ENCODE assay signal across 26 cellular contexts in genomic region chr12:3087758-3088157, GRCh38. TPM values are rescaled to one million over a fixed set of nuclear protein-coding genes. Genes with fewer than 3 reads are reported as not detected.
DNase-seq lines count a peak whose midpoint lies in the region; ATAC-seq and TF ChIP-seq lines count a peak whose summit lies in the region.
"Had no signal": no experiment of that assay in that cellular context is flagged by ENCODE, and none has a peak within 500 bp of the region (broad histone marks: within the 10 kb centered on the region; RNA-seq: fewer than 3 reads in every experiment).

No MANE protein-coding gene starts in this region.

- H3K9ac ChIP-seq in neuronal stem cell (ENCODE audit: low read depth, low read length, poor library complexity) = no peak overlapping the region
- H3K9ac ChIP-seq: KMS-11 had no signal

- H2BK15ac ChIP-seq in neuronal stem cell (ENCODE audit: low read length) = no peak overlapping the region

- no peak overlapping the region for H3K4ac ChIP-seq in neuronal stem cell (ENCODE audit: low read length)

- peak overlapping the region; percentile 41 for H3K14ac ChIP-seq in neuronal stem cell (ENCODE audit: low read length)

- in situ Hi-C loops in brain microvascular endothelial cell (cut with HindIII; ENCODE audit: low pct_ligation_motif_present, low sequenced_read_pairs) = no loop called here

- H3K36me3 ChIP-seq in esophagus squamous epithelium = peaks cover 0 to 34% (median 0%) of the 10 kb centered on the region in 3 donors
- peaks cover 2 to 4% of the 10 kb centered on the region in 2 donors for H3K36me3 ChIP-seq in neuronal stem cell (replicated peaks in 1 of 2; ENCODE audit: control insufficient read depth in 2 of 2, insufficient read depth in 2 of 2, low read length in 2 of 2)
- H3K36me3 ChIP-seq in brain microvascular endothelial cell (replicated peaks) = no peaks in the 10 kb centered on the region
- H3K36me3 ChIP-seq: HAP-1 had no signal

- H3K27ac ChIP-seq in esophagus squamous epithelium = peak overlapping the region in 3 of 4 donors; percentile 12 to 48 (median 36)
- no peak overlapping the region for H3K27ac ChIP-seq in neuronal stem cell (replicated peaks; ENCODE audit: low read length)
- no peak overlapping the region for H3K27ac ChIP-seq in brain microvascular endothelial cell
- H3K27ac ChIP-seq: HL-60, KMS-11, RWPE1 had no signal

- H3K4me2 ChIP-seq in neuronal stem cell (ENCODE audit: insufficient read depth, low read length, poor library complexity, severe bottlenecking) = no peak overlapping the region
- H3K4me2 ChIP-seq: GM23338, KMS-11 had no signal

- intact Hi-C loops in esophagus squamous epithelium (cut with DNase I) = no loop called here

- H4K91ac ChIP-seq in neuronal stem cell (ENCODE audit: low read depth, low read length, poor library complexity) = no peak overlapping the region

- H3K4me3 ChIP-seq in esophagus squamous epithelium (no peak overlapping the region), neuronal stem cell (ENCODE audit: low read length in 2 of 2) (no peak overlapping the region), brain microvascular endothelial cell (ENCODE audit: low read depth, low read length) (no peak overlapping the region)
- H3K4me3 ChIP-seq: GM23338, HAP-1 had no signal

- WGBS in esophagus squamous epithelium, 2 donors = 41 to 51% methylated on average over 4 to 5 of the region's 5 CpGs
- no CpG with 5 or more reads among the region's 5 CpGs for WGBS in neuronal stem cell (ENCODE audit: extremely low coverage in 2 of 2, insufficient read length in 2 of 2, insufficient replicate concordance in 1 of 2), 2 donors

- DNase-seq in NCI-H345 (lab: John Stamatoyannopoulos, UW) (peak; percentile 62), NCI-H69 (lab: John Stamatoyannopoulos, UW) (peak; percentile 79), esophagus squamous epithelium (lab: John Stamatoyannopoulos, UW) (no peak), neuronal stem cell (ENCODE audit: low spot score) (no peak), brain microvascular endothelial cell (no peak)
- no peak for DNase-seq in NK-92 treated with Interleukin-12 subunit alpha and Interleukin-12 subunit beta, amount 100 ng/mL, for 24 hours (lab: John Stamatoyannopoulos, UW)
- DNase-seq: C1 segment of cervical spinal cord; CD4-positive, alpha-beta memory T cell; COR-L47; DMS53; MM.1S; NCI-H1048; NCI-H1436; NCI-H187 treated with DMSO at 0.1 percent for 48 hours; NCI-H2171 treated with DMSO at 0.1 percent for 48 hours; NCI-H524 treated with DMSO at 0.1 percent for 48 hours; NCI-H82; SHP77 had no signal

- H3K27me3 ChIP-seq in esophagus squamous epithelium (no peaks in the 10 kb centered on the region), neuronal stem cell (ENCODE audit: control insufficient read depth in 3 of 3, insufficient read depth in 3 of 3, low read depth in 1 of 3, low read length in 3 of 3) (no peaks in the 10 kb centered on the region), brain microvascular endothelial cell (replicated peaks) (no peaks in the 10 kb centered on the region)

- ATAC-seq in GM19463 (IDR thresholded peaks at IDR 0.05; ENCODE audit: unreplicated experiment) (no peak), HG02763 (IDR thresholded peaks at IDR 0.05; ENCODE audit: unreplicated experiment) (no peak)
- ATAC-seq: GM23338 had no signal

- no peak overlapping the region for H2BK120ac ChIP-seq in neuronal stem cell (ENCODE audit: low read depth, low read length)

- H2BK5ac ChIP-seq in neuronal stem cell (ENCODE audit: low read length) = no peak overlapping the region

- no peak overlapping the region for H4K8ac ChIP-seq in neuronal stem cell (ENCODE audit: low read depth, low read length)

- no peak overlapping the region for H2AK5ac ChIP-seq in neuronal stem cell (ENCODE audit: low read depth, low read length)

- H2BK12ac ChIP-seq in neuronal stem cell (ENCODE audit: low read length) = no peak overlapping the region

- TF ChIP-seq POLR2A in esophagus squamous epithelium (IDR thresholded peaks at IDR 0.05) = no peak

- H3K23ac ChIP-seq in neuronal stem cell (ENCODE audit: low read depth, low read length, poor library complexity) = peak overlapping the region; percentile 52

- TF ChIP-seq CTCF in esophagus squamous epithelium (IDR thresholded peaks at IDR 0.05) (no peak), brain microvascular endothelial cell (IDR thresholded peaks at IDR 0.05; ENCODE audit: low read depth, low read length, missing control alignments) (no peak)

- H3K9me3 ChIP-seq in esophagus squamous epithelium (no peaks in the 10 kb centered on the region), neuronal stem cell (replicated peaks in 1 of 2; ENCODE audit: control insufficient read depth in 2 of 2, insufficient read depth in 1 of 2, low read depth in 1 of 2, low read length in 2 of 2) (no peaks in the 10 kb centered on the region)
- H3K9me3 ChIP-seq: HAP-1 had no signal

- no peak overlapping the region for H2AFZ ChIP-seq in neuronal stem cell (ENCODE audit: low read length)
- H2AFZ ChIP-seq: GM23338 had no signal

- no peaks in the 10 kb centered on the region for H3K79me1 ChIP-seq in neuronal stem cell (ENCODE audit: low read depth, low read length)

- H3K18ac ChIP-seq in neuronal stem cell (ENCODE audit: low read length) = peak overlapping the region; percentile 61

- peaks cover 6 to 78% (median 18%) of the 10 kb centered on the region in 3 donors for H3K4me1 ChIP-seq in esophagus squamous epithelium
- peaks cover 13 to 35% of the 10 kb centered on the region in 2 donors for H3K4me1 ChIP-seq in neuronal stem cell (ENCODE audit: control insufficient read depth in 2 of 2, insufficient read depth in 1 of 2, low read depth in 1 of 2, low read length in 2 of 2)

RNA-seq across cellular contexts. Expression of gene TSPAN9, which starts 10.6 kb away (rescaled TPM):
- 10 to 100 TPM; 10.6 to 23.7 (median 17.6) TPM for total RNA-seq in esophagus squamous epithelium
- polyA plus RNA-seq in neuronal stem cell (2013, experiment 1 of 2) = 12.5 TPM
- polyA plus RNA-seq in neuronal stem cell (2013, experiment 2 of 2) = 12.5 TPM
- polyA plus RNA-seq: CD4-positive, alpha-beta memory T cell; IgD-negative memory B cell had no signal

Comparison
In these comparisons a context has a peak if more than half of its experiments do, and no peak if none do; other contexts are left out.
1. DNase-seq: peak in NCI-H345 (single experiment) and NCI-H69 (single experiment); none in esophagus squamous epithelium (single experiment), neuronal stem cell (single experiment), brain microvascular endothelial cell (single experiment) and NK-92 treated with Interleukin-12 subunit alpha and Interleukin-12 subunit beta, amount 100 ng/mL, for 24 hours (single experiment).
2. H3K27ac ChIP-seq: peak in esophagus squamous epithelium (3 of 4); none in neuronal stem cell (single experiment) and brain microvascular endothelial cell (single experiment).